2 cellular contexts compared by ENCODE assay signal in the genomic region with DNA sequence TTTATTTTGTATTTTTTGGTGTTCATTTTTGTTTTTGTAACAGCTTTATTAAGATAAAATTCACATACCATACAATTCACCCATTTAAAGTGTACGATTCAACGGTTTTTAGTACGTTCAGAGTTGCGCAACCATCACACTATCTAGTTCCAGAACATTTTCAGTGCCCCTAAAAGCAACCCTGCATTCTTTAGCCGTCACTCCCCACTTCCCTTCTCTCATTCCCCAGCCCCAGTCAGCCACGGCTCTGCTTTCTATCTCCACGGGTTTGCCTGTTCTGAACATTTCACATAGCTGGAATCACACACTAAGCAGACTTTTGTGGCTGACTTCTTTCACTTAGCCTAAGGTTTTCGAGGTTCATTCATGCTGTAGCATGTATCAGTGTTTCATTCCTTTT.
TF ChIP-seq lines count a peak whose summit lies in the region.

No MANE protein-coding gene starts in this region.

TF ChIP-seq in H1, 55 proteins besides CTCF, POLR2A, EP300 and RAD21:
- TF ChIP-seq SRF (IDR thresholded peaks at IDR 0.05; ENCODE audit: low read depth, low read length) = no peak
- no peak for TF ChIP-seq CTBP2 (IDR thresholded peaks at IDR 0.05; ENCODE audit: borderline replicate concordance, insufficient read depth, insufficient read length, low read length)
- TF ChIP-seq CEBPB (IDR thresholded peaks at IDR 0.05; ENCODE audit: low read depth, low read length) = peak; percentile 90
- no peak for TF ChIP-seq SP2 (IDR thresholded peaks at IDR 0.05; ENCODE audit: low read length)
TF ChIP-seq in H1: peak in this region for 1.

TF ChIP-seq in liver, 16 proteins besides CTCF, POLR2A, EP300 and RAD21:
- no peak for TF ChIP-seq ZBTB33 (IDR thresholded peaks at IDR 0.05)
- TF ChIP-seq RXRA (IDR thresholded peaks at IDR 0.05) = peak; percentile 14 to 24
- no peak for TF ChIP-seq YY1 (IDR thresholded peaks at IDR 0.05)
- no peak for TF ChIP-seq TAF1 (conservative IDR thresholded peaks at IDR 0.05)
- TF ChIP-seq, protein P1, sequence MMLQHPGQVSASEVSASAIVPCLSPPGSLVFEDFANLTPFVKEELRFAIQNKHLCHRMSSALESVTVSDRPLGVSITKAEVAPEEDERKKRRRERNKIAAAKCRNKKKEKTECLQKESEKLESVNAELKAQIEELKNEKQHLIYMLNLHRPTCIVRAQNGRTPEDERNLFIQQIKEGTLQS (IDR thresholded peaks at IDR 0.05) = no peak
- no peak for TF ChIP-seq HNF4A (conservative IDR thresholded peaks at IDR 0.05)
- no peak for TF ChIP-seq GABPA (IDR thresholded peaks at IDR 0.05 in 1 of 2, conservative IDR thresholded peaks at IDR 0.05 in 1 of 2)
- TF ChIP-seq JUND (IDR thresholded peaks at IDR 0.05) = no peak
- no peak for TF ChIP-seq MAX (IDR thresholded peaks at IDR 0.05)
- TF ChIP-seq HNF4G (IDR thresholded peaks at IDR 0.05) = no peak
- no peak for TF ChIP-seq REST (IDR thresholded peaks at IDR 0.05)
- no peak for TF ChIP-seq FOXA2 (IDR thresholded peaks at IDR 0.05)
- peak; percentile 33 for TF ChIP-seq SP1 (IDR thresholded peaks at IDR 0.05)
- no peak for TF ChIP-seq FOXA1 (IDR thresholded peaks at IDR 0.05)
- no peak for TF ChIP-seq EGR1 (IDR thresholded peaks at IDR 0.05; ENCODE audit: low read depth in 2 of 2)
- TF ChIP-seq NR2F2 (IDR thresholded peaks at IDR 0.05) = peak; percentile 72
